Comparison of ENCODE assay signal across 12 cellular contexts in the genomic region with DNA sequence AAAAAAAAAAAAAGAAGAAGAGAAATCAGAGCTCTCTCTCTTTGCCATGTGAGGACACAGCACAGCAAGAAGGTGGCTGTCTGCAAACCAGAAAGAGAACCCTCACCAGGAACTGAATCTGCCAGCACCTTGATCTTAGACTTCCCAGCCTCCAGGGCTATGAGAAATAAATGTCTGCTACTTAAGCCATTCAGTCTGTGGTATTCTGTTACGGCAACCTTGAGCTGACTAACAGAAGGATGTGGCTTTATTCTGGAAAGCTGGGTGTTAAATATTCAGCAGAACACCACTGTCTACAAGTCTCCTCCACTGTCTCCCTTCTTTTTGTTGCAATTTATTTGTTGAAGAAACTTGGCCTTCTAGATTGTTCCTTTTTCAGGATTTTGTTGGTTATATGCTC. TPM values are rescaled to one million over a fixed set of nuclear protein-coding genes. Genes with fewer than 3 reads are reported as not detected.
DNase-seq lines count a peak whose midpoint lies in the region; ATAC-seq and TF ChIP-seq lines count a peak whose summit lies in the region.
"Had no signal": no experiment of that assay in that cellular context is flagged by ENCODE, and none has a peak within 500 bp of the region (broad histone marks: within the 10 kb centered on the region; RNA-seq: fewer than 3 reads in every experiment).

No MANE protein-coding gene starts in this region.

- no CpG with 5 or more reads among the region's 1 CpG for WGBS in H9 (ENCODE audit: extremely low coverage, insufficient read length, low lambda C conversion rate)
- WGBS in smooth muscle cell (ENCODE audit: low lambda C conversion rate): 35% methylated on average over 1 of the region's 1 CpG

- H3K9ac ChIP-seq in H9 (ENCODE audit: extremely low read depth, insufficient read length, low read length) (no peak overlapping the region), smooth muscle cell (ENCODE audit: low read depth) (no peak overlapping the region)
- H3K9ac ChIP-seq: BLaER1 had no signal

- intact Hi-C loops in activated CD8-positive, alpha-beta T cell treated with anti-CD3 and anti-CD28 coated beads for 36 hours (cut with micrococcal nuclease): loop anchor here (5.0 kb wide), 1 partner anchor 40 kb away; no protein-coding TSS in a partner anchor

- H3F3A ChIP-seq in smooth muscle cell (ENCODE audit: low read depth): peaks cover 6% of the 10 kb centered on the region

- no peak for TF ChIP-seq CTCF in activated CD8-positive, alpha-beta T cell treated with anti-CD3 and anti-CD28 coated beads for 36 hours (IDR thresholded peaks at IDR 0.05)
- TF ChIP-seq CTCF in H9 (conservative IDR thresholded peaks at IDR 0.05) (no peak), WTC11 (IDR thresholded peaks at IDR 0.05) (no peak), smooth muscle cell (IDR thresholded peaks at IDR 0.05; ENCODE audit: borderline replicate concordance, insufficient read depth, poor library complexity, severe bottlenecking) (no peak)

- H3K23me2 ChIP-seq in H9 (ENCODE audit: insufficient read length, low read depth, low read length, poor library complexity, severe bottlenecking): peaks cover under 1% of the 10 kb centered on the region

- H2BK12ac ChIP-seq in H9 (ENCODE audit: insufficient read length, low read depth, low read length): no peak overlapping the region

- no peak overlapping the region for H3K4me3 Mint-ChIP-seq in activated CD8-positive, alpha-beta T cell treated with anti-CD3 and anti-CD28 coated beads, Interleukin-2, amount 10 ng/mL, durations not matched to agents 7 days and 5 days
- no peak overlapping the region for H3K4me3 Mint-ChIP-seq in activated CD8-positive, alpha-beta T cell treated with anti-CD3 and anti-CD28 coated beads for 36 hours
- H3K4me3 Mint-ChIP-seq in H9 (no peak overlapping the region), WTC11 (no peak overlapping the region)
- H3K4me3 Mint-ChIP-seq: CD8-positive, alpha-beta memory T cell had no signal

- H3K79me1 ChIP-seq in H9 (ENCODE audit: insufficient read depth, low read depth, low read length, poor library complexity, severe bottlenecking): peaks cover 12% of the 10 kb centered on the region

- H4K5ac ChIP-seq in H9 (ENCODE audit: insufficient read length, low read depth, low read length): no peak overlapping the region

- H3K36me3 Mint-ChIP-seq in activated CD8-positive, alpha-beta T cell treated with anti-CD3 and anti-CD28 coated beads, Interleukin-2, amount 10 ng/mL, durations not matched to agents 7 days and 5 days (ENCODE audit: low read depth): no peaks in the 10 kb centered on the region
- no peaks in the 10 kb centered on the region for H3K36me3 Mint-ChIP-seq in activated CD8-positive, alpha-beta T cell treated with anti-CD3 and anti-CD28 coated beads for 36 hours (ENCODE audit: low read depth)
- peaks cover 10 to 45% (median 34%) of the 10 kb centered on the region in 3 experiments for H3K36me3 Mint-ChIP-seq in H9 (ENCODE audit: insufficient read depth in 1 of 3, low read depth in 3 of 3)
- peaks cover 24% of the 10 kb centered on the region for H3K36me3 Mint-ChIP-seq in WTC11
- H3K36me3 Mint-ChIP-seq: CD8-positive, alpha-beta memory T cell had no signal

- no peak overlapping the region for H3K56ac ChIP-seq in H9 (ENCODE audit: insufficient read length, low read depth, low read length)

- H2AFZ ChIP-seq in H9 (ENCODE audit: low read length) (no peak overlapping the region), smooth muscle cell (ENCODE audit: low read depth) (no peak overlapping the region)

- H3K79me2 ChIP-seq in H9 (ENCODE audit: insufficient read depth, low read length): peaks cover 7% of the 10 kb centered on the region; the same call in 1 of the 2 replicates
- no peaks in the 10 kb centered on the region for H3K79me2 ChIP-seq in smooth muscle cell (ENCODE audit: low read depth)

- CTCF ChIA-PET in activated CD8-positive, alpha-beta T cell treated with anti-CD3 and anti-CD28 coated beads, Interleukin-2, amount 10 ng/mL, durations not matched to agents 7 days and 5 days (lab: Charles Lee): interaction anchor here (0.6 to 2.8 kb wide), 8 partner anchors 15 to 141 kb away, joined by 3 to 11 read pairs (median 4); no protein-coding TSS in a partner anchor
- CTCF ChIA-PET in activated CD8-positive, alpha-beta T cell treated with anti-CD3 and anti-CD28 coated beads for 36 hours (lab: Charles Lee): interaction anchor here (1.1 to 1.4 kb wide), 2 partner anchors 43 to 73 kb away, joined by 5 read pairs; no protein-coding TSS in a partner anchor
- CTCF ChIA-PET in WTC11 (lab: Charles Lee): interaction anchor here (0.7 to 3.2 kb wide), 5 partner anchors 33 to 85 kb away, joined by 3 to 19 read pairs (median 3); no protein-coding TSS in a partner anchor

- no peaks in the 10 kb centered on the region for H3K9me3 ChIP-seq in H9 (ENCODE audit: control insufficient read depth, low read depth, low read length)
- H3K9me3 ChIP-seq in smooth muscle cell (replicated peaks; ENCODE audit: low read depth): no peaks in the 10 kb centered on the region
- H3K9me3 ChIP-seq: BLaER1, Caco-2 had no signal

- H3K27me3 Mint-ChIP-seq in activated CD8-positive, alpha-beta T cell treated with anti-CD3 and anti-CD28 coated beads, Interleukin-2, amount 10 ng/mL, durations not matched to agents 7 days and 5 days (ENCODE audit: low read depth): peaks cover 31% of the 10 kb centered on the region
- H3K27me3 Mint-ChIP-seq in activated CD8-positive, alpha-beta T cell treated with anti-CD3 and anti-CD28 coated beads for 36 hours: peaks cover 8% of the 10 kb centered on the region
- H3K27me3 Mint-ChIP-seq in H9 (ENCODE audit: low read depth) (no peaks in the 10 kb centered on the region), WTC11 (ENCODE audit: low read depth) (no peaks in the 10 kb centered on the region)

- H3K18ac ChIP-seq in H9 (ENCODE audit: insufficient read length, low read depth, low read length): no peak overlapping the region

- H3K4me1 ChIP-seq in H9 (ENCODE audit: insufficient read depth, low read length): no peaks in the 10 kb centered on the region; the same call in 1 of the 2 replicates
- H3K4me1 ChIP-seq in smooth muscle cell (ENCODE audit: low read depth): peaks cover 5% of the 10 kb centered on the region
- H3K4me1 ChIP-seq: Caco-2 had no signal

- H3K36me3 ChIP-seq in smooth muscle cell (ENCODE audit: low read depth): no peaks in the 10 kb centered on the region
- H3K36me3 ChIP-seq: BLaER1 had no signal

- no peak overlapping the region for H3K14ac ChIP-seq in H9 (ENCODE audit: insufficient read depth, low read length)

- peaks cover 24% of the 10 kb centered on the region for H3K4me1 Mint-ChIP-seq in activated CD8-positive, alpha-beta T cell treated with anti-CD3 and anti-CD28 coated beads, Interleukin-2, amount 10 ng/mL, durations not matched to agents 7 days and 5 days (ENCODE audit: low read depth)
- peaks cover 15% of the 10 kb centered on the region for H3K4me1 Mint-ChIP-seq in activated CD8-positive, alpha-beta T cell treated with anti-CD3 and anti-CD28 coated beads for 36 hours (ENCODE audit: low read depth)
- H3K4me1 Mint-ChIP-seq in H9 (peaks cover 18 to 24% of the 10 kb centered on the region in 2 experiments), WTC11 (peaks cover 28% of the 10 kb centered on the region)
- H3K4me1 Mint-ChIP-seq: CD8-positive, alpha-beta memory T cell had no signal

- no peak overlapping the region for H4K8ac ChIP-seq in H9 (replicated peaks; ENCODE audit: insufficient read length, low read depth, low read length)

- H4K91ac ChIP-seq in H9 (ENCODE audit: insufficient read length, low read depth, low read length): no peak overlapping the region

- H4K20me1 ChIP-seq in H9 (ENCODE audit: control insufficient read depth, insufficient read depth, insufficient read length): no peaks in the 10 kb centered on the region
- no peaks in the 10 kb centered on the region for H4K20me1 ChIP-seq in smooth muscle cell (ENCODE audit: low read depth)
- H4K20me1 ChIP-seq: BLaER1 had no signal

- H2BK20ac ChIP-seq in H9 (ENCODE audit: low read depth, low read length, poor library complexity, severe bottlenecking): no peak overlapping the region

- no peak overlapping the region for H2BK15ac ChIP-seq in H9 (ENCODE audit: low read depth, low read length)

- no peak overlapping the region for H3K4me3 ChIP-seq in smooth muscle cell
- H3K4me3 ChIP-seq: BLaER1 had no signal

- H3K27me3 ChIP-seq in H9 (ENCODE audit: insufficient read depth, low read length) (no peaks in the 10 kb centered on the region), smooth muscle cell (ENCODE audit: low read depth) (peaks cover 3% of the 10 kb centered on the region)

- no peak overlapping the region for H2BK5ac ChIP-seq in H9 (ENCODE audit: insufficient read length, low read length)

- peak; percentile 12 for ATAC-seq in activated CD8-positive, alpha-beta T cell treated with anti-CD3 and anti-CD28 coated beads, Interleukin-2, amount 10 ng/mL, durations not matched to agents 7 days and 5 days
- ATAC-seq in activated CD8-positive, alpha-beta T cell treated with anti-CD3 and anti-CD28 coated beads for 36 hours: no peak
- ATAC-seq in WTC11 (no peak), HG03196 (IDR thresholded peaks at IDR 0.05; ENCODE audit: unreplicated experiment) (no peak), GM18867 (IDR thresholded peaks at IDR 0.05; ENCODE audit: unreplicated experiment) (no peak)

- H3K4ac ChIP-seq in H9 (ENCODE audit: low read depth, low read length): no peak overlapping the region; the same call in 1 of the 2 replicates

- H3K27ac ChIP-seq in H9 (ENCODE audit: insufficient read length, low read depth, low read length): no peak overlapping the region
- H3K27ac ChIP-seq in smooth muscle cell (ENCODE audit: low read depth): peak overlapping the region; percentile 10
- H3K27ac ChIP-seq: BLaER1 had no signal

- no peak overlapping the region for H3K4me2 ChIP-seq in H9 (ENCODE audit: insufficient read depth, insufficient read length, low read length)
- H3K4me2 ChIP-seq in smooth muscle cell: no peak overlapping the region
- H3K4me2 ChIP-seq: BLaER1 had no signal

- H3T11ph ChIP-seq in H9 (ENCODE audit: low read length): no peak overlapping the region

- H3K23ac ChIP-seq in H9 (ENCODE audit: insufficient read length, low read depth, low read length): no peak overlapping the region

- peak overlapping the region; percentile 2 for H2BK120ac ChIP-seq in H9 (ENCODE audit: low read depth, low read length, poor library complexity, severe bottlenecking)

- no peaks in the 10 kb centered on the region for H3K9me3 Mint-ChIP-seq in activated CD8-positive, alpha-beta T cell treated with anti-CD3 and anti-CD28 coated beads, Interleukin-2, amount 10 ng/mL, durations not matched to agents 7 days and 5 days (ENCODE audit: insufficient read depth)
- H3K9me3 Mint-ChIP-seq in activated CD8-positive, alpha-beta T cell treated with anti-CD3 and anti-CD28 coated beads for 36 hours: no peaks in the 10 kb centered on the region
- H3K9me3 Mint-ChIP-seq in H9: peaks cover 0 to 5% of the 10 kb centered on the region in 2 experiments; a peak in 4 of 5 replicates
- peaks cover 10% of the 10 kb centered on the region for H3K9me3 Mint-ChIP-seq in WTC11

- H2AK5ac ChIP-seq in H9 (ENCODE audit: insufficient read length, low read length): no peak overlapping the region

- no peak for DNase-seq in activated CD8-positive, alpha-beta T cell treated with anti-CD3 and anti-CD28 coated beads, Interleukin-2, amount 10 ng/mL, durations not matched to agents 7 days and 5 days
- DNase-seq in activated CD8-positive, alpha-beta T cell treated with anti-CD3 and anti-CD28 coated beads for 36 hours: no peak
- DNase-seq in H9 (no peak), WTC11 (ENCODE audit: low spot score) (no peak), smooth muscle cell (lab: John Stamatoyannopoulos, UW; ENCODE audit: unreplicated experiment) (no peak)
- DNase-seq: 8988T; AML-193; Caco-2; CD8-positive, alpha-beta memory T cell had no signal

- no peak overlapping the region for H3K27ac Mint-ChIP-seq in activated CD8-positive, alpha-beta T cell treated with anti-CD3 and anti-CD28 coated beads, Interleukin-2, amount 10 ng/mL, durations not matched to agents 7 days and 5 days
- H3K27ac Mint-ChIP-seq in activated CD8-positive, alpha-beta T cell treated with anti-CD3 and anti-CD28 coated beads for 36 hours: no peak overlapping the region
- H3K27ac Mint-ChIP-seq in H9 (no peak overlapping the region), WTC11 (peak overlapping the region; percentile 26; the same call in 1 of the 2 replicates)
- H3K27ac Mint-ChIP-seq: CD8-positive, alpha-beta memory T cell had no signal

- POLR2A ChIA-PET in activated CD8-positive, alpha-beta T cell treated with anti-CD3 and anti-CD28 coated beads, Interleukin-2, amount 10 ng/mL, durations not matched to agents 7 days and 5 days (lab: Charles Lee): interaction anchor here (0.6 to 0.7 kb wide), 2 partner anchors 15 to 23 kb away, joined by 3 read pairs; no protein-coding TSS in a partner anchor
- POLR2A ChIA-PET in activated CD8-positive, alpha-beta T cell treated with anti-CD3 and anti-CD28 coated beads for 36 hours (lab: Charles Lee): interaction anchor here (1.2 kb wide), 1 partner anchor 153 kb away, joined by 3 read pairs; no protein-coding TSS in a partner anchor
- POLR2A ChIA-PET in WTC11 (lab: Charles Lee): interaction anchor here (0.7 kb wide), 1 partner anchor 44 kb away, joined by 3 read pairs; no protein-coding TSS in a partner anchor

RNA-seq across cellular contexts. Expression of a gene that starts 5.0 kb away (rescaled TPM):
- not detected for total RNA-seq in activated CD8-positive, alpha-beta T cell treated with anti-CD3 and anti-CD28 coated beads, Interleukin-2, amount 10 ng/mL, durations not matched to agents 7 days and 5 days
- not detected for total RNA-seq in activated CD8-positive, alpha-beta T cell treated with anti-CD3 and anti-CD28 coated beads for 36 hours
- 41.5 and 42.6 TPM in 2 replicates for total RNA-seq in H9 (2021)
- total RNA-seq in WTC11 (2021): 64.4 to 70.9 TPM (median 67.0 TPM) in 3 replicates
- 4.9 and 6.1 TPM in 2 replicates for total RNA-seq in smooth muscle cell
- polyA plus RNA-seq in smooth muscle cell: 7.4 and 13.2 TPM in 2 replicates
- total RNA-seq: CD8-positive, alpha-beta memory T cell had no signal
- polyA plus RNA-seq: CD8-positive, alpha-beta memory T cell had no signal

RNA-seq across cellular contexts. Expression of a gene that starts 46.1 kb away (rescaled TPM):
- 10 to 100 TPM in 1 of 2 experiments, 1 to 10 TPM in 1; 9.9 to 11.1 TPM for total RNA-seq in activated CD8-positive, alpha-beta T cell treated with anti-CD3 and anti-CD28 coated beads, Interleukin-2, amount 10 ng/mL, durations not matched to agents 7 days and 5 days
- total RNA-seq in activated CD8-positive, alpha-beta T cell treated with anti-CD3 and anti-CD28 coated beads for 36 hours: 1 to 10 TPM; 3.8 to 5.1 TPM
- 19.8 and 21.3 TPM in 2 replicates for total RNA-seq in H9 (2021)
- 13.7 to 16.6 TPM (median 15.5 TPM) in 3 replicates for total RNA-seq in WTC11 (2021)
- total RNA-seq in smooth muscle cell: 36.8 and 52.7 TPM in 2 replicates
- polyA plus RNA-seq in smooth muscle cell: 46.2 and 51.9 TPM in 2 replicates
